20 cellular contexts compared by ENCODE assay signal in genomic region chr12:15932975-15933374, GRCh38.
"Had no signal": no experiment of that assay in that cellular context is flagged by ENCODE, and none has a peak within 500 bp of the region (broad histone marks: within the 10 kb centered on the region; RNA-seq: fewer than 3 reads in every experiment).

No MANE protein-coding gene starts in this region.

- ATAC-seq: Panc1, PC-3, T-cell had no signal

- H3K27ac ChIP-seq: RWPE1 had no signal

- H3K4me2 ChIP-seq: SK-N-SH had no signal

- DNase-seq: KBM-7, NCI-H1048, NCI-H1105, NCI-H1417, NCI-H1436 treated with DMSO at 0.1 percent for 48 hours, NCI-H1694 treated with DMSO at 0.1 percent for 48 hours, NCI-H1930, NCI-H2081, NCI-H2107, NCI-H2227 treated with DMSO at 0.1 percent for 48 hours, NCI-H524 treated with DMSO at 0.1 percent for 48 hours, NCI-H69, NCI-H774, PC-3, SHP77, SK-N-SH, SW 1271, T-cell had no signal

- H3K9me3 ChIP-seq: SK-N-SH had no signal
